ENCODE assay signal across 1 cellular context in the genomic region with DNA sequence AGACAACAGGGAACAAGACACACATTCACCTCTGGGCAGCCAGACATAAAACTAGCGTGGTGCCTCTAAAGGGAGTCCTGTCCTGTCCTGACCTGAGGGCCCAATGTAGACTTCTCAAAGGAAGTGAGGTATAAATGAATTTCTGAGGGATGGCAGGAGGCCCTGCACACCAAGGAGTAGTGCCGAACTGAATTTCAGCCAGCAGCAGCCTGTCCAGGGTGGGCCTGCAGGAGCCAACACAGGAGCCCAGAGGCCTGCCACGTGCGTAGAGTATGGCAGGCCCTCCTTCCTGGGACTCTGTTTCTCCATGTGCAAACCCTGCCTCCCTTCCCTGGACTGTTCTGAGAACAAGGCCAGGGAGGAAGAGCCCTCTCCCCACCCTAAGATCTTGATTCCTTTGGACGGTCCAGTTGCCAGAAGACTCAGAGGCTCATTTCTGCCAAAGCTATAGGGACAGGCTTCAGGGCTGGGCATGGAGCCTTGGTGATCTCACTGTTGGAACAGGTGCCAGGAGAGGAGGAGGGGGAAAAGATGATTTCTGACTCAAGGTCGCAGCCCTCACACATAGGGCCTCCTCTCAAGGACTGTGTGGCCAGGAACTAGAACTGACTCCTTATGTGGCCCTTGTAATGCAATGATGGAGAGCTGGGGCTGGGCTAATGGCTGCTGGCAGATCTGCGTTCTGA.
TF ChIP-seq lines count a peak whose summit lies in the region.

No MANE protein-coding gene starts in this region.

TF ChIP-seq in HepG2, 621 proteins besides CTCF, POLR2A, EP300 and RAD21:
- TF ChIP-seq EED (CRISPR knock-in tag; IDR thresholded peaks at IDR 0.05): 0 out of 2 replicates have a peak, but pooled peaks have one; percentile 26
- no peak for TF ChIP-seq SOX6 (IDR thresholded peaks at IDR 0.05)
- TF ChIP-seq SOX6 (CRISPR knock-in tag; IDR thresholded peaks at IDR 0.05): no peak
